ENCODE assay signal across 1 cellular context in the genomic region with DNA sequence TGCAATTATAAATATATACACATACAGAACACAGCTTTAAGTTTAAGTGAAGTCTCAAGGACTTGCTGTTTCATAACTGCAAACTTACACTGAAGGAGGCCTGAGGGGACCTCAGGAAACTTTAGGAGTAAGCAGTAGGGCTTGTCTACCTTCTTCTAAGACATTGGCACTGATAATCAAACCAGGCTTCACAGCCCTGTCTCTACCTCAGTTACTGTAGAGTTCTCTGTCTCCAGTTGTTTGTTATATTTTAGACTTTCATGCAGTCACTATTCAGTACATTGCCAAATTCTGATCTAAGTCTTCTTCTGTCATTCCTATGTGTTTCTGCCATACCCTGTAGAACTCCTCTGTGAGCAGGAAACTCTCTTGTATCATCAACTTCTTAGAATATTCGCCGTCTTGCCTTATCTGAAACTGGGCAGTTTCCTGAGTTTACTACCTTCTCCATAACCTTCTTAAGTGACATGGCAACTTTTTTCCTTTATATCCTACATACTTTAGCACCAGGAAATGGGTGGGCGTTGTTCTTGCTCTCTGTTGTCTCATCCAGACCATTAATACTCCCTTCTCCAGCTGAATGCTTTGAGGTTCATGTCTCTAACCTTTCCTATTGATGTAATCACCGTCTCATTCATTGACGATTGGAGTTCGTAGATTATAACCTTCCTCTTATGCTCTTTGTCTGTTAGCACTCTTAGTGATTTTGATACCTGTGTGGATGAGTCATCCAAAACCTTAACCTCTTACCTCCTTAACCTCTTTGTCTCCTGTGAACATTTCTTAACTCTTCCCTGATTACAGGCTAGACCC.
TF ChIP-seq lines count a peak whose summit lies in the region.

No MANE protein-coding gene starts in this region.

TF ChIP-seq in HCT116, 20 proteins besides CTCF, POLR2A, EP300 and RAD21:
- no peak for TF ChIP-seq JUND (IDR thresholded peaks at IDR 0.05)
- TF ChIP-seq, protein P1, sequence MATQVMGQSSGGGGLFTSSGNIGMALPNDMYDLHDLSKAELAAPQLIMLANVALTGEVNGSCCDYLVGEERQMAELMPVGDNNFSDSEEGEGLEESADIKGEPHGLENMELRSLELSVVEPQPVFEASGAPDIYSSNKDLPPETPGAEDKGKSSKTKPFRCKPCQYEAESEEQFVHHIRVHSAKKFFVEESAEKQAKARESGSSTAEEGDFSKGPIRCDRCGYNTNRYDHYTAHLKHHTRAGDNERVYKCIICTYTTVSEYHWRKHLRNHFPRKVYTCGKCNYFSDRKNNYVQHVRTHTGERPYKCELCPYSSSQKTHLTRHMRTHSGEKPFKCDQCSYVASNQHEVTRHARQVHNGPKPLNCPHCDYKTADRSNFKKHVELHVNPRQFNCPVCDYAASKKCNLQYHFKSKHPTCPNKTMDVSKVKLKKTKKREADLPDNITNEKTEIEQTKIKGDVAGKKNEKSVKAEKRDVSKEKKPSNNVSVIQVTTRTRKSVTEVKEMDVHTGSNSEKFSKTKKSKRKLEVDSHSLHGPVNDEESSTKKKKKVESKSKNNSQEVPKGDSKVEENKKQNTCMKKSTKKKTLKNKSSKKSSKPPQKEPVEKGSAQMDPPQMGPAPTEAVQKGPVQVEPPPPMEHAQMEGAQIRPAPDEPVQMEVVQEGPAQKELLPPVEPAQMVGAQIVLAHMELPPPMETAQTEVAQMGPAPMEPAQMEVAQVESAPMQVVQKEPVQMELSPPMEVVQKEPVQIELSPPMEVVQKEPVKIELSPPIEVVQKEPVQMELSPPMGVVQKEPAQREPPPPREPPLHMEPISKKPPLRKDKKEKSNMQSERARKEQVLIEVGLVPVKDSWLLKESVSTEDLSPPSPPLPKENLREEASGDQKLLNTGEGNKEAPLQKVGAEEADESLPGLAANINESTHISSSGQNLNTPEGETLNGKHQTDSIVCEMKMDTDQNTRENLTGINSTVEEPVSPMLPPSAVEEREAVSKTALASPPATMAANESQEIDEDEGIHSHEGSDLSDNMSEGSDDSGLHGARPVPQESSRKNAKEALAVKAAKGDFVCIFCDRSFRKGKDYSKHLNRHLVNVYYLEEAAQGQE (IDR thresholded peaks at IDR 0.05; ENCODE audit: low read depth): no peak
- TF ChIP-seq FOSL1 (IDR thresholded peaks at IDR 0.05; ENCODE audit: low read depth): no peak
- TF ChIP-seq CEBPB (IDR thresholded peaks at IDR 0.05; ENCODE audit: low read depth): no peak
- TF ChIP-seq SIN3A (IDR thresholded peaks at IDR 0.05; ENCODE audit: low read depth): no peak
- no peak for TF ChIP-seq ZNF274 (IDR thresholded peaks at IDR 0.05; ENCODE audit: low read depth, low read length)
- 0 out of 2 replicates have a peak, but pooled peaks have one; percentile 15 for TF ChIP-seq EGR1 (IDR thresholded peaks at IDR 0.05; ENCODE audit: low read depth)
- TF ChIP-seq ZFX (IDR thresholded peaks at IDR 0.05): no peak
